In the genomic region with DNA sequence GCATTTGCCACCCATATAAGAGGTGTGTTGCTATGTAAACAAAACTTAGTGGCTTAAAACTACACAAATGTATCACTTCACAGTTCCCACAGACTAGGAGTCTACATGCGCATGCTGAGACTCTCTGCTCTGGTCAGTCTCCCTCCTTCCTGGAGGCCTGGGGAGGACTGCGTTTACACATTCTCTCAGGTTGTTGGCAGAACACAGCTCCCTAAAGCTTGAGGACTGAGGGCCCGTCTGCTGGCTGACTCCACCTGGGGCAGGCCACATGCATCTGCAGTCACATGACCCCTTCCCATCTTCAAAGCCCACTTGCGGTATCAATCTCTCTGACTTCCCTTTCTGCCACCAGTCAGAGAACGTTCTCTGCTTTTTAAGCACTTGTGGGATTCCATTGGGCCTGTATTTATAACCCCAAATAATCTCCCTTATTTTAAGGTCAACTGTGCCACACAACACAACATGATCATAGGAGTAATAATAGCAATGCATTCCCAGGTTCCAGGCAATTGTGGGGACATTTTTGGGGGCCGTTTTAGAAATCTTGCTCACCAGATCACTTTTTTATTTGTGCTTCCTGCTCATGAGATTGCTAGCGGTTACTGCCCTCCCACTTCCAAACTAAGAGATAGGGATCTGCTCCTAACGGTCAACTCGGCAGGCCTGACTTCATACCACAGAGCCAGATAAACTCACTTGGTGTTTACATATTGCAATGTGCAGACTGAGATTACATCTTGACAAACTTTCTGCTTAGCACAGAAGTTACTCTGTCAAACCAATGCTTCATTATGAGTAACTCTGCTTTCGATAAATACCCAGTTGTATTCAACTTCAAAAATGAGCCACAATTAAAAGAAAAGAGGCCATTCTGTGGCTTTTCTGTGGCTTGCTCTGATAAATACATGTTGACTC, we compare ENCODE assay signal across 1 cellular context.
TF ChIP-seq lines count a peak whose summit lies in the region.

No MANE protein-coding gene starts in this region.

TF ChIP-seq in GM12878, 131 proteins besides CTCF, POLR2A, EP300 and RAD21 (continued from another document):
- TF ChIP-seq, protein P1, sequence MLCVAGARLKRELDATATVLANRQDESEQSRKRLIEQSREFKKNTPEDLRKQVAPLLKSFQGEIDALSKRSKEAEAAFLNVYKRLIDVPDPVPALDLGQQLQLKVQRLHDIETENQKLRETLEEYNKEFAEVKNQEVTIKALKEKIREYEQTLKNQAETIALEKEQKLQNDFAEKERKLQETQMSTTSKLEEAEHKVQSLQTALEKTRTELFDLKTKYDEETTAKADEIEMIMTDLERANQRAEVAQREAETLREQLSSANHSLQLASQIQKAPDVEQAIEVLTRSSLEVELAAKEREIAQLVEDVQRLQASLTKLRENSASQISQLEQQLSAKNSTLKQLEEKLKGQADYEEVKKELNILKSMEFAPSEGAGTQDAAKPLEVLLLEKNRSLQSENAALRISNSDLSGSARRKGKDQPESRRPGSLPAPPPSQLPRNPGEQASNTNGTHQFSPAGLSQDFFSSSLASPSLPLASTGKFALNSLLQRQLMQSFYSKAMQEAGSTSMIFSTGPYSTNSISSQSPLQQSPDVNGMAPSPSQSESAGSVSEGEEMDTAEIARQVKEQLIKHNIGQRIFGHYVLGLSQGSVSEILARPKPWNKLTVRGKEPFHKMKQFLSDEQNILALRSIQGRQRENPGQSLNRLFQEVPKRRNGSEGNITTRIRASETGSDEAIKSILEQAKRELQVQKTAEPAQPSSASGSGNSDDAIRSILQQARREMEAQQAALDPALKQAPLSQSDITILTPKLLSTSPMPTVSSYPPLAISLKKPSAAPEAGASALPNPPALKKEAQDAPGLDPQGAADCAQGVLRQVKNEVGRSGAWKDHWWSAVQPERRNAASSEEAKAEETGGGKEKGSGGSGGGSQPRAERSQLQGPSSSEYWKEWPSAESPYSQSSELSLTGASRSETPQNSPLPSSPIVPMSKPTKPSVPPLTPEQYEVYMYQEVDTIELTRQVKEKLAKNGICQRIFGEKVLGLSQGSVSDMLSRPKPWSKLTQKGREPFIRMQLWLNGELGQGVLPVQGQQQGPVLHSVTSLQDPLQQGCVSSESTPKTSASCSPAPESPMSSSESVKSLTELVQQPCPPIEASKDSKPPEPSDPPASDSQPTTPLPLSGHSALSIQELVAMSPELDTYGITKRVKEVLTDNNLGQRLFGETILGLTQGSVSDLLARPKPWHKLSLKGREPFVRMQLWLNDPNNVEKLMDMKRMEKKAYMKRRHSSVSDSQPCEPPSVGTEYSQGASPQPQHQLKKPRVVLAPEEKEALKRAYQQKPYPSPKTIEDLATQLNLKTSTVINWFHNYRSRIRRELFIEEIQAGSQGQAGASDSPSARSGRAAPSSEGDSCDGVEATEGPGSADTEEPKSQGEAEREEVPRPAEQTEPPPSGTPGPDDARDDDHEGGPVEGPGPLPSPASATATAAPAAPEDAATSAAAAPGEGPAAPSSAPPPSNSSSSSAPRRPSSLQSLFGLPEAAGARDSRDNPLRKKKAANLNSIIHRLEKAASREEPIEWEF (IDR thresholded peaks at IDR 0.05; ENCODE audit: insufficient replicate concordance, low read depth, low read length), result no peak
- TF ChIP-seq RUNX3 (IDR thresholded peaks at IDR 0.05; ENCODE audit: low read length), result peak; percentile 82
- TF ChIP-seq DPF2 (IDR thresholded peaks at IDR 0.05), result no peak
- TF ChIP-seq CREB1 (IDR thresholded peaks at IDR 0.05; ENCODE audit: low read depth), result no peak
- TF ChIP-seq, protein P2, sequence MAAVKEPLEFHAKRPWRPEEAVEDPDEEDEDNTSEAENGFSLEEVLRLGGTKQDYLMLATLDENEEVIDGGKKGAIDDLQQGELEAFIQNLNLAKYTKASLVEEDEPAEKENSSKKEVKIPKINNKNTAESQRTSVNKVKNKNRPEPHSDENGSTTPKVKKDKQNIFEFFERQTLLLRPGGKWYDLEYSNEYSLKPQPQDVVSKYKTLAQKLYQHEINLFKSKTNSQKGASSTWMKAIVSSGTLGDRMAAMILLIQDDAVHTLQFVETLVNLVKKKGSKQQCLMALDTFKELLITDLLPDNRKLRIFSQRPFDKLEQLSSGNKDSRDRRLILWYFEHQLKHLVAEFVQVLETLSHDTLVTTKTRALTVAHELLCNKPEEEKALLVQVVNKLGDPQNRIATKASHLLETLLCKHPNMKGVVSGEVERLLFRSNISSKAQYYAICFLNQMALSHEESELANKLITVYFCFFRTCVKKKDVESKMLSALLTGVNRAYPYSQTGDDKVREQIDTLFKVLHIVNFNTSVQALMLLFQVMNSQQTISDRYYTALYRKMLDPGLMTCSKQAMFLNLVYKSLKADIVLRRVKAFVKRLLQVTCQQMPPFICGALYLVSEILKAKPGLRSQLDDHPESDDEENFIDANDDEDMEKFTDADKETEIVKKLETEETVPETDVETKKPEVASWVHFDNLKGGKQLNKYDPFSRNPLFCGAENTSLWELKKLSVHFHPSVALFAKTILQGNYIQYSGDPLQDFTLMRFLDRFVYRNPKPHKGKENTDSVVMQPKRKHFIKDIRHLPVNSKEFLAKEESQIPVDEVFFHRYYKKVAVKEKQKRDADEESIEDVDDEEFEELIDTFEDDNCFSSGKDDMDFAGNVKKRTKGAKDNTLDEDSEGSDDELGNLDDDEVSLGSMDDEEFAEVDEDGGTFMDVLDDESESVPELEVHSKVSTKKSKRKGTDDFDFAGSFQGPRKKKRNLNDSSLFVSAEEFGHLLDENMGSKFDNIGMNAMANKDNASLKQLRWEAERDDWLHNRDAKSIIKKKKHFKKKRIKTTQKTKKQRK (IDR thresholded peaks at IDR 0.05; ENCODE audit: low read depth, low read length), result no peak
- TF ChIP-seq KLF5 (IDR thresholded peaks at IDR 0.05; ENCODE audit: partially characterized antibody), result no peak
- TF ChIP-seq, protein P3, sequence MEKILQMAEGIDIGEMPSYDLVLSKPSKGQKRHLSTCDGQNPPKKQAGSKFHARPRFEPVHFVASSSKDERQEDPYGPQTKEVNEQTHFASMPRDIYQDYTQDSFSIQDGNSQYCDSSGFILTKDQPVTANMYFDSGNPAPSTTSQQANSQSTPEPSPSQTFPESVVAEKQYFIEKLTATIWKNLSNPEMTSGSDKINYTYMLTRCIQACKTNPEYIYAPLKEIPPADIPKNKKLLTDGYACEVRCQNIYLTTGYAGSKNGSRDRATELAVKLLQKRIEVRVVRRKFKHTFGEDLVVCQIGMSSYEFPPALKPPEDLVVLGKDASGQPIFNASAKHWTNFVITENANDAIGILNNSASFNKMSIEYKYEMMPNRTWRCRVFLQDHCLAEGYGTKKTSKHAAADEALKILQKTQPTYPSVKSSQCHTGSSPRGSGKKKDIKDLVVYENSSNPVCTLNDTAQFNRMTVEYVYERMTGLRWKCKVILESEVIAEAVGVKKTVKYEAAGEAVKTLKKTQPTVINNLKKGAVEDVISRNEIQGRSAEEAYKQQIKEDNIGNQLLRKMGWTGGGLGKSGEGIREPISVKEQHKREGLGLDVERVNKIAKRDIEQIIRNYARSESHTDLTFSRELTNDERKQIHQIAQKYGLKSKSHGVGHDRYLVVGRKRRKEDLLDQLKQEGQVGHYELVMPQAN (conservative IDR thresholded peaks at IDR 0.05), result no peak
- TF ChIP-seq NR2C2 (IDR thresholded peaks at IDR 0.05; ENCODE audit: borderline replicate concordance, control insufficient read depth, insufficient read length, low read depth), result no peak
- TF ChIP-seq SMARCA5 (IDR thresholded peaks at IDR 0.05), result no peak
- TF ChIP-seq POLR2AphosphoS5 (IDR thresholded peaks at IDR 0.05; ENCODE audit: low read length), result peak; percentile 46; the same call in 1 of the 2 replicates
- TF ChIP-seq, protein P4, sequence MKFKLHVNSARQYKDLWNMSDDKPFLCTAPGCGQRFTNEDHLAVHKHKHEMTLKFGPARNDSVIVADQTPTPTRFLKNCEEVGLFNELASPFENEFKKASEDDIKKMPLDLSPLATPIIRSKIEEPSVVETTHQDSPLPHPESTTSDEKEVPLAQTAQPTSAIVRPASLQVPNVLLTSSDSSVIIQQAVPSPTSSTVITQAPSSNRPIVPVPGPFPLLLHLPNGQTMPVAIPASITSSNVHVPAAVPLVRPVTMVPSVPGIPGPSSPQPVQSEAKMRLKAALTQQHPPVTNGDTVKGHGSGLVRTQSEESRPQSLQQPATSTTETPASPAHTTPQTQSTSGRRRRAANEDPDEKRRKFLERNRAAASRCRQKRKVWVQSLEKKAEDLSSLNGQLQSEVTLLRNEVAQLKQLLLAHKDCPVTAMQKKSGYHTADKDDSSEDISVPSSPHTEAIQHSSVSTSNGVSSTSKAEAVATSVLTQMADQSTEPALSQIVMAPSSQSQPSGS (IDR thresholded peaks at IDR 0.05; ENCODE audit: low read length), result peak; percentile 63; the same call in 1 of the 2 replicates
- TF ChIP-seq MEF2B (IDR thresholded peaks at IDR 0.05; ENCODE audit: partially characterized antibody, poor library complexity, severe bottlenecking), result no peak
- TF ChIP-seq, protein P5, sequence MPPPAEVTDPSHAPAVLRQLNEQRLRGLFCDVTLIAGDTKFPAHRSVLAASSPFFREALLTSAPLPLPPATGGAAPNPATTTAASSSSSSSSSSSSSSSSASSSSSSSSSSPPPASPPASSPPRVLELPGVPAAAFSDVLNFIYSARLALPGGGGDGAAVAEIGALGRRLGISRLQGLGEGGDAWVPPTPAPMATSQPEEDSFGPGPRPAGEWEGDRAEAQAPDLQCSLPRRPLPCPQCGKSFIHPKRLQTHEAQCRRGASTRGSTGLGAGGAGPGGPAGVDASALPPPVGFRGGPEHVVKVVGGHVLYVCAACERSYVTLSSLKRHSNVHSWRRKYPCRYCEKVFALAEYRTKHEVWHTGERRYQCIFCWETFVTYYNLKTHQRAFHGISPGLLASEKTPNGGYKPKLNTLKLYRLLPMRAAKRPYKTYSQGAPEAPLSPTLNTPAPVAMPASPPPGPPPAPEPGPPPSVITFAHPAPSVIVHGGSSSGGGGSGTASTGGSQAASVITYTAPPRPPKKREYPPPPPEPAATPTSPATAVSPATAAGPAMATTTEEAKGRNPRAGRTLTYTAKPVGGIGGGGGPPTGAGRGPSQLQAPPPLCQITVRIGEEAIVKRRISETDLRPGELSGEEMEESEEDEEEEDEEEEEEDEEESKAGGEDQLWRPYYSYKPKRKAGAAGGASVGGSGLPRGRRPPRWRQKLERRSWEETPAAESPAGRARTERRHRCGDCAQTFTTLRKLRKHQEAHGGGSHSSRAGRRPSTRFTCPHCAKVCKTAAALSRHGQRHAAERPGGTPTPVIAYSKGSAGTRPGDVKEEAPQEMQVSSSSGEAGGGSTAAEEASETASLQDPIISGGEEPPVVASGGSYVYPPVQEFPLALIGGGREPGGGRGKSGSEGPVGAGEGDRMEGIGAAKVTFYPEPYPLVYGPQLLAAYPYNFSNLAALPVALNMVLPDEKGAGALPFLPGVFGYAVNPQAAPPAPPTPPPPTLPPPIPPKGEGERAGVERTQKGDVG (CRISPR knock-in tag; IDR thresholded peaks at IDR 0.05), result no peak
- TF ChIP-seq, protein P6, sequence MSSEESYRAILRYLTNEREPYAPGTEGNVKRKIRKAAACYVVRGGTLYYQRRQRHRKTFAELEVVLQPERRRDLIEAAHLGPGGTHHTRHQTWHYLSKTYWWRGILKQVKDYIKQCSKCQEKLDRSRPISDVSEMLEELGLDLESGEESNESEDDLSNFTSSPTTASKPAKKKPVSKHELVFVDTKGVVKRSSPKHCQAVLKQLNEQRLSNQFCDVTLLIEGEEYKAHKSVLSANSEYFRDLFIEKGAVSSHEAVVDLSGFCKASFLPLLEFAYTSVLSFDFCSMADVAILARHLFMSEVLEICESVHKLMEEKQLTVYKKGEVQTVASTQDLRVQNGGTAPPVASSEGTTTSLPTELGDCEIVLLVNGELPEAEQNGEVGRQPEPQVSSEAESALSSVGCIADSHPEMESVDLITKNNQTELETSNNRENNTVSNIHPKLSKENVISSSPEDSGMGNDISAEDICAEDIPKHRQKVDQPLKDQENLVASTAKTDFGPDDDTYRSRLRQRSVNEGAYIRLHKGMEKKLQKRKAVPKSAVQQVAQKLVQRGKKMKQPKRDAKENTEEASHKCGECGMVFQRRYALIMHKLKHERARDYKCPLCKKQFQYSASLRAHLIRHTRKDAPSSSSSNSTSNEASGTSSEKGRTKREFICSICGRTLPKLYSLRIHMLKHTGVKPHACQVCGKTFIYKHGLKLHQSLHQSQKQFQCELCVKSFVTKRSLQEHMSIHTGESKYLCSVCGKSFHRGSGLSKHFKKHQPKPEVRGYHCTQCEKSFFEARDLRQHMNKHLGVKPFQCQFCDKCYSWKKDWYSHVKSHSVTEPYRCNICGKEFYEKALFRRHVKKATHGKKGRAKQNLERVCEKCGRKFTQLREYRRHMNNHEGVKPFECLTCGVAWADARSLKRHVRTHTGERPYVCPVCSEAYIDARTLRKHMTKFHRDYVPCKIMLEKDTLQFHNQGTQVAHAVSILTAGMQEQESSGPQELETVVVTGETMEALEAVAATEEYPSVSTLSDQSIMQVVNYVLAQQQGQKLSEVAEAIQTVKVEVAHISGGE (CRISPR knock-in tag; IDR thresholded peaks at IDR 0.05), result no peak
TF ChIP-seq in GM12878: peak in this region for 27.
